In genomic region chr9:123338710-123339665, GRCh38 we compare ENCODE assay signal across 1 cellular context.
A peak's percentile ranks its signal among the peaks of the same experiment; 100 is the strongest.
TF ChIP-seq lines count a peak whose summit lies in the region.

No MANE protein-coding gene starts in this region.

TF ChIP-seq in K562, 482 proteins besides CTCF, POLR2A, EP300 and RAD21 (continued from another document and continues in another):
- TF ChIP-seq, protein P1, sequence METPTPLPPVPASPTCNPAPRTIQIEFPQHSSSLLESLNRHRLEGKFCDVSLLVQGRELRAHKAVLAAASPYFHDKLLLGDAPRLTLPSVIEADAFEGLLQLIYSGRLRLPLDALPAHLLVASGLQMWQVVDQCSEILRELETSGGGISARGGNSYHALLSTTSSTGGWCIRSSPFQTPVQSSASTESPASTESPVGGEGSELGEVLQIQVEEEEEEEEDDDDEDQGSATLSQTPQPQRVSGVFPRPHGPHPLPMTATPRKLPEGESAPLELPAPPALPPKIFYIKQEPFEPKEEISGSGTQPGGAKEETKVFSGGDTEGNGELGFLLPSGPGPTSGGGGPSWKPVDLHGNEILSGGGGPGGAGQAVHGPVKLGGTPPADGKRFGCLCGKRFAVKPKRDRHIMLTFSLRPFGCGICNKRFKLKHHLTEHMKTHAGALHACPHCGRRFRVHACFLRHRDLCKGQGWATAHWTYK (CRISPR knock-in tag; IDR thresholded peaks at IDR 0.05), result peak; percentile 65; the same call in 1 of the 2 replicates
- TF ChIP-seq PHF21A (IDR thresholded peaks at IDR 0.05; ENCODE audit: borderline replicate concordance, low read depth), result no peak
- TF ChIP-seq FOXK2 (conservative IDR thresholded peaks at IDR 0.05 in 1 of 2, IDR thresholded peaks at IDR 0.05 in 1 of 2; ENCODE audit: low read depth in 2 of 2), result no peak
- TF ChIP-seq TBP (optimal IDR thresholded peaks at IDR 0.05; ENCODE audit: low read depth, low read length), result no peak
- peak; percentile 47; the same call in 1 of the 2 replicates for TF ChIP-seq ZNF740 (CRISPR knock-in tag; IDR thresholded peaks at IDR 0.05)
- TF ChIP-seq ZNF740 (tag; IDR thresholded peaks at IDR 0.05), result no peak
- TF ChIP-seq ASH1L (IDR thresholded peaks at IDR 0.05; ENCODE audit: borderline replicate concordance, low read depth, partially characterized antibody), result no peak
- no peak for TF ChIP-seq XRCC3 (IDR thresholded peaks at IDR 0.05)
- no peak for TF ChIP-seq ZNF707 (CRISPR knock-in tag; conservative IDR thresholded peaks at IDR 0.05)
- peak; percentile 99 for TF ChIP-seq ZFP36 (IDR thresholded peaks at IDR 0.05; ENCODE audit: low read depth, low read length, partially characterized antibody)
- TF ChIP-seq FOXP4 (CRISPR knock-in tag; IDR thresholded peaks at IDR 0.05; ENCODE audit: borderline replicate concordance), result 0 out of 2 replicates have a peak, but pooled peaks have one; percentile 44
- TF ChIP-seq DEAF1 (CRISPR knock-in tag; IDR thresholded peaks at IDR 0.05), result no peak
- TF ChIP-seq HDAC6 (IDR thresholded peaks at IDR 0.05; ENCODE audit: low read depth, low read length), result no peak
- TF ChIP-seq MTA2 (IDR thresholded peaks at IDR 0.05; ENCODE audit: low read depth), result peak; percentile 5; the same call in 1 of the 2 replicates
- no peak for TF ChIP-seq ARID2 (IDR thresholded peaks at IDR 0.05)
- TF ChIP-seq ZNF77 (CRISPR knock-in tag; IDR thresholded peaks at IDR 0.05), result no peak
- peak; percentile 41 for TF ChIP-seq PHF20 (IDR thresholded peaks at IDR 0.05; ENCODE audit: partially characterized antibody)
- no peak for TF ChIP-seq ZKSCAN3 (CRISPR knock-in tag; IDR thresholded peaks at IDR 0.05)
- TF ChIP-seq GABPB1 (CRISPR knock-in tag; IDR thresholded peaks at IDR 0.05), result peak; percentile 70
- no peak for TF ChIP-seq BDP1 (IDR thresholded peaks at IDR 0.05; ENCODE audit: insufficient read depth, insufficient read length)
- TF ChIP-seq FOXJ3 (CRISPR knock-in tag; IDR thresholded peaks at IDR 0.05), result no peak
- TF ChIP-seq XRCC4 (IDR thresholded peaks at IDR 0.05; ENCODE audit: extremely low read depth, insufficient read depth, insufficient read length), result no peak
- TF ChIP-seq SMARCB1 (IDR thresholded peaks at IDR 0.05; ENCODE audit: insufficient read length, low read depth), result no peak
- TF ChIP-seq, protein P2, sequence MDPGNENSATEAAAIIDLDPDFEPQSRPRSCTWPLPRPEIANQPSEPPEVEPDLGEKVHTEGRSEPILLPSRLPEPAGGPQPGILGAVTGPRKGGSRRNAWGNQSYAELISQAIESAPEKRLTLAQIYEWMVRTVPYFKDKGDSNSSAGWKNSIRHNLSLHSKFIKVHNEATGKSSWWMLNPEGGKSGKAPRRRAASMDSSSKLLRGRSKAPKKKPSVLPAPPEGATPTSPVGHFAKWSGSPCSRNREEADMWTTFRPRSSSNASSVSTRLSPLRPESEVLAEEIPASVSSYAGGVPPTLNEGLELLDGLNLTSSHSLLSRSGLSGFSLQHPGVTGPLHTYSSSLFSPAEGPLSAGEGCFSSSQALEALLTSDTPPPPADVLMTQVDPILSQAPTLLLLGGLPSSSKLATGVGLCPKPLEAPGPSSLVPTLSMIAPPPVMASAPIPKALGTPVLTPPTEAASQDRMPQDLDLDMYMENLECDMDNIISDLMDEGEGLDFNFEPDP (CRISPR knock-in tag; IDR thresholded peaks at IDR 0.05), result no peak
- TF ChIP-seq CREBBP (IDR thresholded peaks at IDR 0.05; ENCODE audit: low read depth, low read length), result no peak
- no peak for TF ChIP-seq USF2 (CRISPR knock-in tag; IDR thresholded peaks at IDR 0.05)
- no peak for TF ChIP-seq KLF10 (CRISPR knock-in tag; IDR thresholded peaks at IDR 0.05)
- TF ChIP-seq, protein P3, sequence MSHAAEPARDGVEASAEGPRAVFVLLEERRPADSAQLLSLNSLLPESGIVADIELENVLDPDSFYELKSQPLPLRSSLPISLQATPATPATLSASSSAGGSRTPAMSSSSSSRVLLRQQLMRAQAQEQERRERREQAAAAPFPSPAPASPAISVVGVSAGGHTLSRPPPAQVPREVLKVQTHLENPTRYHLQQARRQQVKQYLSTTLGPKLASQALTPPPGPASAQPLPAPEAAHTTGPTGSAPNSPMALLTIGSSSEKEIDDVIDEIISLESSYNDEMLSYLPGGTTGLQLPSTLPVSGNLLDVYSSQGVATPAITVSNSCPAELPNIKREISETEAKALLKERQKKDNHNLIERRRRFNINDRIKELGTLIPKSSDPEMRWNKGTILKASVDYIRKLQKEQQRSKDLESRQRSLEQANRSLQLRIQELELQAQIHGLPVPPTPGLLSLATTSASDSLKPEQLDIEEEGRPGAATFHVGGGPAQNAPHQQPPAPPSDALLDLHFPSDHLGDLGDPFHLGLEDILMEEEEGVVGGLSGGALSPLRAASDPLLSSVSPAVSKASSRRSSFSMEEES (CRISPR knock-in tag; IDR thresholded peaks at IDR 0.05), result no peak
- peak; percentile 74 for TF ChIP-seq PKNOX1 (IDR thresholded peaks at IDR 0.05)
- TF ChIP-seq FOXA3 (CRISPR knock-in tag; conservative IDR thresholded peaks at IDR 0.05 in 1 of 2, IDR thresholded peaks at IDR 0.05 in 1 of 2), result no peak
- TF ChIP-seq, protein P4, sequence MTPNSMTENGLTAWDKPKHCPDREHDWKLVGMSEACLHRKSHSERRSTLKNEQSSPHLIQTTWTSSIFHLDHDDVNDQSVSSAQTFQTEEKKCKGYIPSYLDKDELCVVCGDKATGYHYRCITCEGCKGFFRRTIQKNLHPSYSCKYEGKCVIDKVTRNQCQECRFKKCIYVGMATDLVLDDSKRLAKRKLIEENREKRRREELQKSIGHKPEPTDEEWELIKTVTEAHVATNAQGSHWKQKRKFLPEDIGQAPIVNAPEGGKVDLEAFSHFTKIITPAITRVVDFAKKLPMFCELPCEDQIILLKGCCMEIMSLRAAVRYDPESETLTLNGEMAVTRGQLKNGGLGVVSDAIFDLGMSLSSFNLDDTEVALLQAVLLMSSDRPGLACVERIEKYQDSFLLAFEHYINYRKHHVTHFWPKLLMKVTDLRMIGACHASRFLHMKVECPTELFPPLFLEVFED (CRISPR knock-in tag; conservative IDR thresholded peaks at IDR 0.05), result 0 out of 2 replicates have a peak, but pooled peaks have one; percentile 19
- no peak for TF ChIP-seq ZNF592 (IDR thresholded peaks at IDR 0.05)
- TF ChIP-seq ZBTB17 (CRISPR knock-in tag; IDR thresholded peaks at IDR 0.05), result 0 out of 2 replicates have a peak, but pooled peaks have one; percentile 20
- TF ChIP-seq MIER1 (IDR thresholded peaks at IDR 0.05; ENCODE audit: low read depth), result 0 out of 2 replicates have a peak, but pooled peaks have one; percentile 38
- no peak for TF ChIP-seq PRDM10 (IDR thresholded peaks at IDR 0.05; ENCODE audit: partially characterized antibody)
- TF ChIP-seq, protein P5, sequence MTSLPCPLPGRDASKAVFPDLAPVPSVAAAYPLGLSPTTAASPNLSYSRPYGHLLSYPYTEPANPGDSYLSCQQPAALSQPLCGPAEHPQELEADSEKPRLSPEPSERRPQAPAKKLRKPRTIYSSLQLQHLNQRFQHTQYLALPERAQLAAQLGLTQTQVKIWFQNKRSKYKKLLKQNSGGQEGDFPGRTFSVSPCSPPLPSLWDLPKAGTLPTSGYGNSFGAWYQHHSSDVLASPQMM (CRISPR knock-in tag; IDR thresholded peaks at IDR 0.05), result no peak
- peak; percentile 90 for TF ChIP-seq LCOR (CRISPR knock-in tag; IDR thresholded peaks at IDR 0.05)
- no peak for TF ChIP-seq MXI1 (IDR thresholded peaks at IDR 0.05; ENCODE audit: low read depth, low read length)
